9 cellular contexts compared by ENCODE assay signal in the genomic region with DNA sequence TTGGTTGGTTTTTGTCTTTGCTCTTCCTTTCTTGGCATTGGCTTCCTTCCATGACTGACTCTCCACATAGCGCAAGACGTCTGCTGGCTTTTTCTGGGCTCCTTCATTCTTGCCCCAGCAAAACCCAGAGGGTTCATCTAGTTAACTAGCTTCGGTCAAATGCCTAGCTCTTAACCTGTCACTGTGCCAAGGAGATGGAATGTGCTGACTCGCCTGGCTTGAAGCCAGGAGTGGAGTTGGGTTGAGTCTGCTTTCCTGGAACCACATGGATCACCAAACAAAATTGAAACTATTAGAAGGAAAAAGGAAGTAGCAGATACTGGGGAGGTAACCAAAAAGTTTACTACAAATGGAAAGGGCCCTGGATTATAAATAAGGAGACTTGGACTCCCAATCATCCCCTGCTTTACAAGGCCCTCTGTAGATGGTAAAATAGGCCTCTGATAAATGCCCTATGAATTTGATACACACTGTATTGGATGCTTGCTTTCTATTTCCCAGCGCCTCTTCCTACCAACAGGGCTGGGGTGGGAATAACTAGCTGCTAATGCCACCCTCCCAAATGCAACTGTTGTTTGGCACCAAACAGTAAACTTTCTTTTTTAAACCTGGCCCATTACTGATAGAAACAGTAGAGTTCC. TPM values are rescaled to one million over a fixed set of nuclear protein-coding genes. Genes with fewer than 3 reads are reported as not detected.
DNase-seq lines count a peak whose midpoint lies in the region; ATAC-seq and TF ChIP-seq lines count a peak whose summit lies in the region.
"Had no signal": no experiment of that assay in that cellular context is flagged by ENCODE, and none has a peak within 500 bp of the region (broad histone marks: within the 10 kb centered on the region; RNA-seq: fewer than 3 reads in every experiment).

No MANE protein-coding gene starts in this region.

- peaks cover 34% of the 10 kb centered on the region for H3K36me3 ChIP-seq in PC-9 (ENCODE audit: low read depth)
- no peaks in the 10 kb centered on the region for H3K36me3 ChIP-seq in fibroblast of lung (ENCODE audit: control insufficient read depth, insufficient read depth, low read length)

- 0 out of 2 replicates have a peak overlapping the region, but pooled peaks have one; percentile 10 for H3K4me2 ChIP-seq in PC-9
- H3K4me2 ChIP-seq in fibroblast of lung (ENCODE audit: extremely low read depth, insufficient read depth, low read length) = no peak overlapping the region

- DNase-seq in GM04503 (ENCODE audit: low read depth) (peak; percentile 31), PC-9 (peak; percentile 53 to 71), fibroblast of lung (ENCODE audit: low read depth in 2 of 2) (peak; percentile 76 to 84), posterior vena cava (ENCODE audit: low spot score) (peak; percentile 83)
- no peak for DNase-seq in effector CD4-positive, alpha-beta T cell
- DNase-seq: activated CD8-positive, alpha-beta memory T cell treated with anti-CD3 and anti-CD28 coated beads for 24 hours had no signal

- H3K9me2 ChIP-seq in PC-9 (ENCODE audit: insufficient read depth) = no peaks in the 10 kb centered on the region

- no peak overlapping the region for H2AFZ ChIP-seq in PC-9
- H2AFZ ChIP-seq in fibroblast of lung (ENCODE audit: low read length) = no peak overlapping the region

- TF ChIP-seq CTCF in PC-9 (conservative IDR thresholded peaks at IDR 0.05) (no peak), fibroblast of lung (conservative IDR thresholded peaks at IDR 0.05 in 1 of 2, IDR thresholded peaks at IDR 0.05 in 1 of 2; ENCODE audit: low read depth in 1 of 2, low read length in 2 of 2) (no peak)

- H3K4me3 ChIP-seq in PC-9 = no peak overlapping the region
- no peak overlapping the region for H3K4me3 ChIP-seq in fibroblast of lung (replicated peaks in 1 of 4; ENCODE audit: control extremely low read depth in 1 of 4, insufficient read depth in 1 of 4, low read depth in 3 of 4, low read length in 4 of 4)

- H3K4me1 ChIP-seq in PC-9 (replicated peaks; ENCODE audit: insufficient read depth) (peaks cover 12% of the 10 kb centered on the region), fibroblast of lung (ENCODE audit: control insufficient read depth, extremely low read depth, insufficient read depth, low read length) (no peaks in the 10 kb centered on the region)

- CTCF ChIA-PET in PC-9 (lab: Charles Lee) = no interaction called here

- peak overlapping the region; percentile 45 for H3K27ac ChIP-seq in PC-9
- H3K27ac ChIP-seq in fibroblast of lung (ENCODE audit: insufficient read depth, low read length) = no peak overlapping the region

- ATAC-seq in HG02938 (IDR thresholded peaks at IDR 0.05; ENCODE audit: unreplicated experiment) (no peak), GM18861 (IDR thresholded peaks at IDR 0.05; ENCODE audit: unreplicated experiment) (no peak), GM18502 (IDR thresholded peaks at IDR 0.05; ENCODE audit: poor library complexity, unreplicated experiment) (no peak)

- peaks cover 39% of the 10 kb centered on the region for H3K79me2 ChIP-seq in PC-9 (ENCODE audit: low read depth)
- H3K79me2 ChIP-seq in fibroblast of lung (ENCODE audit: control insufficient read depth, insufficient read depth, low read length) = no peaks in the 10 kb centered on the region

- no peaks in the 10 kb centered on the region for H3K27me3 ChIP-seq in PC-9 (ENCODE audit: insufficient read depth, low read depth)
- H3K27me3 ChIP-seq in fibroblast of lung (ENCODE audit: control insufficient read depth, insufficient read depth, low read length) = no peaks in the 10 kb centered on the region

- H3K9me3 ChIP-seq in PC-9 (ENCODE audit: insufficient read depth, low read depth) (no peaks in the 10 kb centered on the region), fibroblast of lung (ENCODE audit: control insufficient read depth, insufficient read depth, low read depth, low read length) (no peaks in the 10 kb centered on the region)

- intact Hi-C loops in PC-9 (cut with micrococcal nuclease; ENCODE audit: unreplicated experiment) = no loop called here
- intact Hi-C loops in posterior vena cava (cut with DNase I) = no loop called here

- no peak overlapping the region for H3K9ac ChIP-seq in fibroblast of lung (ENCODE audit: insufficient read depth, low read length)

- peaks cover 10% of the 10 kb centered on the region; the same call in 1 of the 2 replicates for H3F3A ChIP-seq in PC-9 (ENCODE audit: insufficient read depth, low read depth)

- H4K20me1 ChIP-seq in PC-9 (ENCODE audit: insufficient read depth) (no peaks in the 10 kb centered on the region), fibroblast of lung (ENCODE audit: control insufficient read depth, extremely low read depth, insufficient read depth, low read length) (no peaks in the 10 kb centered on the region)

- POLR2A ChIA-PET in PC-9 (lab: Charles Lee; ENCODE audit: unreplicated experiment) = interaction anchor here (0.5 to 0.7 kb wide), 3 partner anchors 8 to 1012 kb away, joined by 3 to 9 read pairs (median 5); no protein-coding TSS in a partner anchor

- BruUV-seq in PC-9 (replicated peaks; lab: Mats Ljungman, UMichigan) = no TSS peak

RNA-seq across cellular contexts. Expression of a gene that starts 11.3 kb away (rescaled TPM):
- 19.0 and 19.6 TPM in 2 replicates for total RNA-seq in PC-9 (2021)
- total RNA-seq in fibroblast of lung = 18.0 and 19.3 TPM in 2 replicates
- polyA plus RNA-seq in fibroblast of lung = 13.0 and 25.5 TPM in 2 replicates
- polyA plus RNA-seq in fibroblast of lung (2012) = 7.0 and 13.9 TPM in 2 replicates
- 6.3 and 10.0 TPM in 2 replicates for polyA minus RNA-seq in fibroblast of lung (ENCODE audit: low replicate concordance)
- total RNA-seq in posterior vena cava = 10 to 100 TPM; 12.8 to 19.1 TPM

RNA-seq across cellular contexts. Expression of a gene that starts 53.7 kb away (rescaled TPM):
- 0.10 and 0.28 TPM in 2 replicates for total RNA-seq in PC-9 (2021)
- 6.9 and 12.1 TPM in 2 replicates for total RNA-seq in fibroblast of lung
- 2.4 and 44.1 TPM in 2 replicates for polyA plus RNA-seq in fibroblast of lung
- 1.6 and 33.1 TPM in 2 replicates for polyA plus RNA-seq in fibroblast of lung (2012)
- 2.9 and 24.3 TPM in 2 replicates for polyA minus RNA-seq in fibroblast of lung (ENCODE audit: low replicate concordance)
- total RNA-seq in posterior vena cava = not detected
